1 cellular context compared by ENCODE assay signal in genomic region chr7:102317231-102318059, GRCh38.
TF ChIP-seq lines count a peak whose summit lies in the region.

No MANE protein-coding gene starts in this region.

TF ChIP-seq in H1, 55 proteins besides CTCF, POLR2A, EP300 and RAD21:
- TF ChIP-seq HDAC2 (IDR thresholded peaks at IDR 0.05; ENCODE audit: borderline replicate concordance in 1 of 2, low read depth in 2 of 2, low read length in 2 of 2), result no peak
- no peak for TF ChIP-seq BACH1 (IDR thresholded peaks at IDR 0.05; ENCODE audit: low read length)
- no peak for TF ChIP-seq NRF1 (IDR thresholded peaks at IDR 0.05; ENCODE audit: low read depth, low read length)
- TF ChIP-seq KDM1A (IDR thresholded peaks at IDR 0.05; ENCODE audit: borderline replicate concordance, low read length), result no peak
- no peak for TF ChIP-seq PHF8 (conservative IDR thresholded peaks at IDR 0.05; ENCODE audit: low read depth, low read length)
- TF ChIP-seq SUZ12 (IDR thresholded peaks at IDR 0.05; ENCODE audit: low read length), result no peak
